8 cellular contexts compared by ENCODE assay signal in genomic region chr1:150082494-150082893, GRCh38.
"Had no signal": no experiment of that assay in that cellular context is flagged by ENCODE, and none has a peak within 500 bp of the region (broad histone marks: within the 10 kb centered on the region; RNA-seq: fewer than 3 reads in every experiment).

No MANE protein-coding gene starts in this region.

- FAIRE-seq: H1, H54, HepG2 had no signal

- H3K4me3 ChIP-seq: GM23338 had no signal

- DNase-seq: H9, HCEC 1CT had no signal

- H3K4me1 Mint-ChIP-seq: GM23338, H9 had no signal

- H3K4me3 Mint-ChIP-seq: GM23338, H9, IgD-negative memory B cell had no signal

- H2AFZ ChIP-seq: GM23338 had no signal

- H3K27ac Mint-ChIP-seq: GM23338, H9, IgD-negative memory B cell had no signal

- H3K9me3 Mint-ChIP-seq: GM23338, H9, IgD-negative memory B cell had no signal

- ATAC-seq: GM23338, HepG2 had no signal

- H3K27me3 Mint-ChIP-seq: IgD-negative memory B cell had no signal

- H3K4me2 ChIP-seq: GM23338 had no signal

- H3K27ac ChIP-seq: HL-60 had no signal
